12 cellular contexts compared by ENCODE assay signal in genomic region chr14:55864890-55865655, GRCh38.
DNase-seq lines count a peak whose midpoint lies in the region; FAIRE-seq and TF ChIP-seq lines count a peak whose summit lies in the region.
"Had no signal": no experiment of that assay in that cellular context is flagged by ENCODE, and none has a peak within 500 bp of the region (broad histone marks: within the 10 kb centered on the region; RNA-seq: fewer than 3 reads in every experiment).

No MANE protein-coding gene starts in this region.

- H3K36me3 Mint-ChIP-seq in MCF 10A (ENCODE audit: insufficient read depth, unreplicated experiment), result no peaks in the 10 kb centered on the region

- H3K27ac Mint-ChIP-seq in MCF 10A (ENCODE audit: low read depth, unreplicated experiment), result no peak overlapping the region

- H3K27ac ChIP-seq in mammary epithelial cell (ENCODE audit: insufficient read depth, low read depth, low read length) (no peak overlapping the region), stomach (no peak overlapping the region)

- no peak overlapping the region for H3K9ac ChIP-seq in mammary epithelial cell (ENCODE audit: insufficient read depth, low read length)

- no peaks in the 10 kb centered on the region for H4K20me1 ChIP-seq in mammary epithelial cell (ENCODE audit: insufficient read depth, low read length)

- 87% methylated on average over 21 of the region's 22 CpGs for WGBS in mammary epithelial cell (ENCODE audit: low coverage, missing lambda C conversion rate)
- 90 to 96% (median 94%) methylated on average over 15 to 22 of the region's 22 CpGs for WGBS in stomach, 5 donors

- in situ Hi-C loops in mammary epithelial cell (cut with MboI; ENCODE audit: low sequenced_read_pairs in 2 of 2), result no loop called here

- no peak for TF ChIP-seq POLR2A in stomach (IDR thresholded peaks at IDR 0.05)

- intact Hi-C loops in MCF 10A (cut with micrococcal nuclease), result loop anchor here (1.0 to 5.0 kb wide), 2 partner anchors 557 to 609 kb away; no protein-coding TSS in a partner anchor
- intact Hi-C loops in mammary epithelial cell (cut with micrococcal nuclease), result loop anchor here (5.0 kb wide), 1 partner anchor 607 kb away; no protein-coding TSS in a partner anchor
- intact Hi-C loops in stomach (cut with DNase I; ENCODE audit: low total_unique reads), result no loop called here

- H3K4me1 ChIP-seq in mammary epithelial cell (ENCODE audit: insufficient read depth, low read length) (peaks cover 10% of the 10 kb centered on the region), stomach (no peaks in the 10 kb centered on the region)

- H3K4me3 Mint-ChIP-seq in MCF 10A (ENCODE audit: unreplicated experiment), result no peak overlapping the region
- H3K4me3 Mint-ChIP-seq: naive B cell had no signal

- TF ChIP-seq CTCF in MCF 10A (IDR thresholded peaks at IDR 0.05; ENCODE audit: unreplicated experiment) (no peak), mammary epithelial cell (conservative IDR thresholded peaks at IDR 0.05 in 1 of 2, IDR thresholded peaks at IDR 0.05 in 1 of 2; ENCODE audit: extremely low read depth in 1 of 2, insufficient read depth in 1 of 2, low read depth in 1 of 2, low read length in 2 of 2) (peak in 1 of 2 donors; percentile 33), epithelial cell of proximal tubule (conservative IDR thresholded peaks at IDR 0.05; ENCODE audit: low read depth, low read length) (peak; percentile 47), stomach (IDR thresholded peaks at IDR 0.05) (no peak)

- POLR2A ChIA-PET in MCF 10A (lab: Yijun Ruan, JAX), result no interaction called here

- H3K27me3 Mint-ChIP-seq in MCF 10A (ENCODE audit: insufficient read depth, unreplicated experiment), result no peaks in the 10 kb centered on the region

- H2AFZ ChIP-seq in mammary epithelial cell (ENCODE audit: low read depth, low read length), result no peak overlapping the region

- no peaks in the 10 kb centered on the region for H3K9me3 ChIP-seq in mammary epithelial cell (replicated peaks; ENCODE audit: insufficient read depth, low read length)
- peaks cover 0 to 25% (median 12%) of the 10 kb centered on the region in 4 donors for H3K9me3 ChIP-seq in stomach

- peaks cover 17% of the 10 kb centered on the region for H3K9me3 Mint-ChIP-seq in MCF 10A (ENCODE audit: unreplicated experiment)

- H3K4me1 Mint-ChIP-seq in MCF 10A (ENCODE audit: insufficient read depth, unreplicated experiment), result no peaks in the 10 kb centered on the region

- BruUV-seq in MCF 10A (replicated peaks; lab: Mats Ljungman, UMichigan), result no TSS peak
- BruUV-seq in mammary epithelial cell (replicated peaks; lab: Mats Ljungman, UMichigan), result no TSS peak

- H3K36me3 ChIP-seq in mammary epithelial cell (ENCODE audit: insufficient read depth, low read length) (no peaks in the 10 kb centered on the region), stomach (no peaks in the 10 kb centered on the region)

- TF ChIP-seq EP300 in stomach (IDR thresholded peaks at IDR 0.05), result no peak

- no peak for FAIRE-seq in frontal cortex (lab: Jason Lieb, UNC)
- FAIRE-seq: GM12892 had no signal

- dilution Hi-C loops in mammary epithelial cell (cut with HindIII; ENCODE audit: low sequenced_read_pairs), result no loop called here

- DNase-seq in MCF 10A (ENCODE audit: unreplicated experiment) (peak; percentile 36), mammary epithelial cell (no peak), NCI-H69 (lab: John Stamatoyannopoulos, UW) (peak; percentile 56), epithelial cell of proximal tubule (ENCODE audit: low read depth) (no peak), inferior parietal cortex (ENCODE audit: extremely low spot score) (no peak), frontal cortex (ENCODE audit: low spot score in 2 of 2) (no peak), stomach (no peak)
- no peak for DNase-seq in activated effector memory CD4-positive, alpha-beta T cell treated with anti-CD3 and anti-CD28 coated beads, Interleukin-2, amount 50 U/mL, for 16 hours
- DNase-seq: effector CD4-positive, alpha-beta T cell; naive B cell; NCI-H2227 treated with DMSO at 0.1 percent for 48 hours had no signal

- CTCF ChIA-PET in MCF 10A (lab: Yijun Ruan, JAX) (interaction anchor here (0.5 to 1.1 kb wide), 4 partner anchors 14 to 559 kb away, joined by 3 to 4 read pairs (median 3); no protein-coding TSS in a partner anchor), mammary epithelial cell (lab: Charles Lee; ENCODE audit: low non-redundant PET) (no interaction called here)

- no peak overlapping the region for H3K4me2 ChIP-seq in mammary epithelial cell (ENCODE audit: insufficient read depth, low read depth, low read length)

- H3K27me3 ChIP-seq in mammary epithelial cell (ENCODE audit: insufficient read depth, low read length) (no peaks in the 10 kb centered on the region), stomach (no peaks in the 10 kb centered on the region)

- H3K4me3 ChIP-seq in mammary epithelial cell (replicated peaks in 1 of 3; ENCODE audit: insufficient read depth in 1 of 3, low read depth in 2 of 3, low read length in 3 of 3), result no peak overlapping the region
- H3K4me3 ChIP-seq in epithelial cell of proximal tubule (ENCODE audit: low read depth, low read length), result no peak overlapping the region
- no peak overlapping the region for H3K4me3 ChIP-seq in stomach

- no peaks in the 10 kb centered on the region for H3K79me2 ChIP-seq in mammary epithelial cell (ENCODE audit: insufficient read depth, low read length)

Comparison
In these comparisons a context has a peak if more than half of its experiments do, and no peak if none do; other contexts are left out.
1. DNase-seq: peak in MCF 10A (single experiment) and NCI-H69 (single experiment); none in mammary epithelial cell (single experiment), epithelial cell of proximal tubule (single experiment), activated effector memory CD4-positive, alpha-beta T cell treated with anti-CD3 and anti-CD28 coated beads, Interleukin-2, amount 50 U/mL, for 16 hours (single experiment), inferior parietal cortex (single experiment), frontal cortex (0 of 2) and stomach (single experiment).